Comparison of ENCODE assay signal across 8 cellular contexts in genomic region chr1:34885405-34886247, GRCh38. TPM values are rescaled to one million over a fixed set of nuclear protein-coding genes. Genes with fewer than 3 reads are reported as not detected.
DNase-seq lines count a peak whose midpoint lies in the region; ATAC-seq and TF ChIP-seq lines count a peak whose summit lies in the region.

No MANE protein-coding gene starts in this region.

- H4K20me1 ChIP-seq in smooth muscle cell (ENCODE audit: low read depth): no peaks in the 10 kb centered on the region

- no peak overlapping the region for H3K27ac Mint-ChIP-seq in IgD-negative memory B cell
- H3K27ac Mint-ChIP-seq in activated T-helper 1 cell treated with anti-CD3 and anti-CD28 coated beads, Interleukin-12 subunit alpha, Interleukin-12 subunit beta, Interleukin-2, Interleukin-4 antibody, amounts not matched to agents 30 ng/mL and 10 ng/mL and 1 ng/mL, durations not matched to agents 14 hours and 24 hours and 36 hours: no peak overlapping the region

- no peak overlapping the region for H3K9ac ChIP-seq in smooth muscle cell (ENCODE audit: low read depth)

- H3K79me2 ChIP-seq in smooth muscle cell (ENCODE audit: low read depth): no peaks in the 10 kb centered on the region

- DNase-seq in activated T-helper 1 cell treated with anti-CD3 and anti-CD28 coated beads, Interleukin-12 subunit alpha, Interleukin-12 subunit beta, Interleukin-2, Interleukin-4 antibody, amounts not matched to agents 30 ng/mL and 10 ng/mL and 1 ng/mL, durations not matched to agents 14 hours and 24 hours and 36 hours (ENCODE audit: low spot score): peak; percentile 41
- DNase-seq in left ventricle myocardium inferior: peak; percentile 64
- peak; percentile 8 for DNase-seq in smooth muscle cell (lab: John Stamatoyannopoulos, UW; ENCODE audit: unreplicated experiment)
- DNase-seq in NCI-H524 (lab: John Stamatoyannopoulos, UW): no peak
- no peak for DNase-seq in SKM-1 (lab: John Stamatoyannopoulos, UW; ENCODE audit: unreplicated experiment)

- H3K4me1 ChIP-seq in left ventricle myocardium inferior: peaks cover 13% of the 10 kb centered on the region
- H3K4me1 ChIP-seq in smooth muscle cell (ENCODE audit: low read depth): no peaks in the 10 kb centered on the region

- H3K27me3 ChIP-seq in left ventricle myocardium inferior (ENCODE audit: low read depth) (peaks cover 94% of the 10 kb centered on the region), smooth muscle cell (ENCODE audit: low read depth) (peaks cover 70% of the 10 kb centered on the region)

- H3K27me3 Mint-ChIP-seq in IgD-negative memory B cell: peaks cover 14% of the 10 kb centered on the region
- peaks cover 40% of the 10 kb centered on the region for H3K27me3 Mint-ChIP-seq in activated T-helper 1 cell treated with anti-CD3 and anti-CD28 coated beads, Interleukin-12 subunit alpha, Interleukin-12 subunit beta, Interleukin-2, Interleukin-4 antibody, amounts not matched to agents 30 ng/mL and 10 ng/mL and 1 ng/mL, durations not matched to agents 14 hours and 24 hours and 36 hours (ENCODE audit: insufficient read depth)

- intact Hi-C loops in activated T-helper 1 cell treated with anti-CD3 and anti-CD28 coated beads, Interleukin-12 subunit alpha, Interleukin-12 subunit beta, Interleukin-2, Interleukin-4 antibody, amounts not matched to agents 30 ng/mL and 10 ng/mL and 1 ng/mL, durations not matched to agents 14 hours and 24 hours and 36 hours (cut with micrococcal nuclease): loop anchor here (2.0 kb wide), 1 partner anchor 27 kb away; the partner anchor contains the start of gene SMIM12
- intact Hi-C loops in left ventricle myocardium inferior (cut with micrococcal nuclease): no loop called here

- H3K36me3 ChIP-seq in left ventricle myocardium inferior (no peaks in the 10 kb centered on the region), smooth muscle cell (ENCODE audit: low read depth) (no peaks in the 10 kb centered on the region)

- H3K27ac ChIP-seq in left ventricle myocardium inferior (replicated peaks): no peak overlapping the region
- no peak overlapping the region for H3K27ac ChIP-seq in smooth muscle cell (ENCODE audit: low read depth)

- H2AFZ ChIP-seq in smooth muscle cell (ENCODE audit: low read depth): peak overlapping the region; percentile 69

- peaks cover 7% of the 10 kb centered on the region for H3K9me3 ChIP-seq in left ventricle myocardium inferior (replicated peaks)
- no peaks in the 10 kb centered on the region for H3K9me3 ChIP-seq in smooth muscle cell (replicated peaks; ENCODE audit: low read depth)

- WGBS in smooth muscle cell (ENCODE audit: low lambda C conversion rate): 5% methylated on average over 40 of the region's 80 CpGs

- H3K9me3 Mint-ChIP-seq in IgD-negative memory B cell: peaks cover 0 to 4% (median 0%) of the 10 kb centered on the region in 3 donors
- no peaks in the 10 kb centered on the region for H3K9me3 Mint-ChIP-seq in activated T-helper 1 cell treated with anti-CD3 and anti-CD28 coated beads, Interleukin-12 subunit alpha, Interleukin-12 subunit beta, Interleukin-2, Interleukin-4 antibody, amounts not matched to agents 30 ng/mL and 10 ng/mL and 1 ng/mL, durations not matched to agents 14 hours and 24 hours and 36 hours

- H3K4me3 ChIP-seq in left ventricle myocardium inferior: peak overlapping the region; percentile 61
- peak overlapping the region; percentile 46 for H3K4me3 ChIP-seq in smooth muscle cell

- peak overlapping the region; percentile 85 for H3K4me2 ChIP-seq in smooth muscle cell

- ATAC-seq in GM18907 (IDR thresholded peaks at IDR 0.05; ENCODE audit: unreplicated experiment) (no peak), HG03439 (IDR thresholded peaks at IDR 0.05; ENCODE audit: unreplicated experiment) (no peak)

- peaks cover 1% of the 10 kb centered on the region for H3K36me3 Mint-ChIP-seq in IgD-negative memory B cell
- H3K36me3 Mint-ChIP-seq in activated T-helper 1 cell treated with anti-CD3 and anti-CD28 coated beads, Interleukin-12 subunit alpha, Interleukin-12 subunit beta, Interleukin-2, Interleukin-4 antibody, amounts not matched to agents 30 ng/mL and 10 ng/mL and 1 ng/mL, durations not matched to agents 14 hours and 24 hours and 36 hours (ENCODE audit: low read depth): no peaks in the 10 kb centered on the region

- H3K4me3 Mint-ChIP-seq in IgD-negative memory B cell: peak overlapping the region; percentile 26 to 83 (median 78)
- peak overlapping the region; percentile 71 for H3K4me3 Mint-ChIP-seq in activated T-helper 1 cell treated with anti-CD3 and anti-CD28 coated beads, Interleukin-12 subunit alpha, Interleukin-12 subunit beta, Interleukin-2, Interleukin-4 antibody, amounts not matched to agents 30 ng/mL and 10 ng/mL and 1 ng/mL, durations not matched to agents 14 hours and 24 hours and 36 hours

- H3F3A ChIP-seq in smooth muscle cell (ENCODE audit: low read depth): no peaks in the 10 kb centered on the region

- TF ChIP-seq CTCF in left ventricle myocardium inferior (IDR thresholded peaks at IDR 0.05; ENCODE audit: borderline replicate concordance) (no peak), smooth muscle cell (IDR thresholded peaks at IDR 0.05; ENCODE audit: borderline replicate concordance, insufficient read depth, poor library complexity, severe bottlenecking) (no peak)

- H3K4me1 Mint-ChIP-seq in IgD-negative memory B cell: peaks cover 0 to 2% (median 0%) of the 10 kb centered on the region in 3 donors
- no peaks in the 10 kb centered on the region for H3K4me1 Mint-ChIP-seq in activated T-helper 1 cell treated with anti-CD3 and anti-CD28 coated beads, Interleukin-12 subunit alpha, Interleukin-12 subunit beta, Interleukin-2, Interleukin-4 antibody, amounts not matched to agents 30 ng/mL and 10 ng/mL and 1 ng/mL, durations not matched to agents 14 hours and 24 hours and 36 hours (ENCODE audit: low read depth)

RNA-seq across cellular contexts. Expression of gene SMIM12, which starts 26.1 kb away (rescaled TPM):
- polyA plus RNA-seq in IgD-negative memory B cell (73.4 TPM), smooth muscle cell (44.8 and 48.6 TPM in 2 replicates)
- 62.4 and 66.2 TPM in 2 replicates for total RNA-seq in activated T-helper 1 cell treated with anti-CD3 and anti-CD28 coated beads, Interleukin-12 subunit alpha, Interleukin-12 subunit beta, Interleukin-2, Interleukin-4 antibody, amounts not matched to agents 30 ng/mL and 10 ng/mL and 1 ng/mL, durations not matched to agents 14 hours and 24 hours and 36 hours
- total RNA-seq in left ventricle myocardium inferior (37.9 TPM), smooth muscle cell (16.5 and 17.6 TPM in 2 replicates)

RNA-seq across cellular contexts. Expression of gene DLGAP3, which starts 43.8 kb away (rescaled TPM):
- polyA plus RNA-seq in IgD-negative memory B cell (0.33 TPM), smooth muscle cell (not detected in 2 replicates)
- 0.65 and 0.93 TPM in 2 replicates for total RNA-seq in activated T-helper 1 cell treated with anti-CD3 and anti-CD28 coated beads, Interleukin-12 subunit alpha, Interleukin-12 subunit beta, Interleukin-2, Interleukin-4 antibody, amounts not matched to agents 30 ng/mL and 10 ng/mL and 1 ng/mL, durations not matched to agents 14 hours and 24 hours and 36 hours
- total RNA-seq in left ventricle myocardium inferior (0.05 TPM), smooth muscle cell (not detected in 2 replicates)

Comparison
In these comparisons a context has a peak if more than half of its experiments do, and no peak if none do; other contexts are left out.
1. DNase-seq: peak in activated T-helper 1 cell treated with anti-CD3 and anti-CD28 coated beads, Interleukin-12 subunit alpha, Interleukin-12 subunit beta, Interleukin-2, Interleukin-4 antibody, amounts not matched to agents 30 ng/mL and 10 ng/mL and 1 ng/mL, durations not matched to agents 14 hours and 24 hours and 36 hours (single experiment), left ventricle myocardium inferior (single experiment) and smooth muscle cell (single experiment); none in NCI-H524 (0 of 2) and SKM-1 (single experiment).